In genomic region chr20:10218536-10219451, GRCh38 we compare ENCODE assay signal across 8 cellular contexts. TPM values are rescaled to one million over a fixed set of nuclear protein-coding genes. Genes with fewer than 3 reads are reported as not detected.
DNase-seq lines count a peak whose midpoint lies in the region; ATAC-seq and TF ChIP-seq lines count a peak whose summit lies in the region.

Gene SNAP25 (plus strand): TSS chr20:10218830. CDS start chr20:10275492, 56,662 bp downstream.

- DNase-seq in ELF-1 (ENCODE audit: low read depth, low spot score) (peak; percentile 90), NCI-H146 (lab: John Stamatoyannopoulos, UW) (peak; percentile 98), T-helper 9 cell (peak; percentile 21), choroid plexus epithelial cell (ENCODE audit: low read depth) (peak; percentile 94), kidney epithelial cell (ENCODE audit: low read depth) (peak; percentile 50), MM.1S (no peak)
- DNase-seq in stimulated activated CD4-positive, alpha-beta T cell treated with anti-CD3 and anti-CD28 coated beads, Interleukin-1b, Interleukin-23, amount 100 ng/mL, for 4 hours (ENCODE audit: low read depth in 2 of 2), result peak; percentile 9 to 17

- no peak for TF ChIP-seq EP300 in gastroesophageal sphincter (IDR thresholded peaks at IDR 0.05)

- H3K36me3 ChIP-seq in kidney epithelial cell (ENCODE audit: control insufficient read depth, insufficient read depth, low read length) (no peaks in the 10 kb centered on the region), gastroesophageal sphincter (no peaks in the 10 kb centered on the region), MM.1S (replicated peaks; ENCODE audit: insufficient read depth, low read length) (no peaks in the 10 kb centered on the region)

- no peaks in the 10 kb centered on the region for H3K79me2 ChIP-seq in MM.1S (ENCODE audit: low read length)

- no peaks in the 10 kb centered on the region for H3F3A ChIP-seq in MM.1S (ENCODE audit: insufficient read depth, low read length)

- H3K27me3 ChIP-seq in kidney epithelial cell (ENCODE audit: control insufficient read depth, insufficient read depth, low read length), result no peaks in the 10 kb centered on the region
- H3K27me3 ChIP-seq in gastroesophageal sphincter, result peaks cover 64% of the 10 kb centered on the region
- H3K27me3 ChIP-seq in MM.1S (replicated peaks; ENCODE audit: insufficient read depth, low read length), result no peaks in the 10 kb centered on the region

- H3K9me2 ChIP-seq in MM.1S (replicated peaks; ENCODE audit: insufficient read depth, low read length), result no peaks in the 10 kb centered on the region

- H3K9me3 ChIP-seq in gastroesophageal sphincter (no peaks in the 10 kb centered on the region), MM.1S (replicated peaks; ENCODE audit: insufficient read depth, low read length) (no peaks in the 10 kb centered on the region)

- H3K4me3 ChIP-seq in choroid plexus epithelial cell (ENCODE audit: low read depth, low read length) (peak within 1 kb of the TSS; percentile 65), kidney epithelial cell (ENCODE audit: low read depth, low read length) (peak within 1 kb of the TSS; percentile 55), gastroesophageal sphincter (peak within 1 kb of the TSS in 1 of 2 donors; percentile 35), MM.1S (ENCODE audit: low read length) (no peak within 1 kb of the TSS)

- TF ChIP-seq CTCF in choroid plexus epithelial cell (conservative IDR thresholded peaks at IDR 0.05; ENCODE audit: low read depth, low read length), result no peak
- no peak for TF ChIP-seq CTCF in kidney epithelial cell (IDR thresholded peaks at IDR 0.05; ENCODE audit: insufficient read depth, low read length, poor library complexity, severe bottlenecking)
- TF ChIP-seq CTCF in gastroesophageal sphincter (IDR thresholded peaks at IDR 0.05), result no peak
- TF ChIP-seq CTCF in MM.1S (IDR thresholded peaks at IDR 0.05; ENCODE audit: low read length), result no peak

- no peak within 1 kb of the TSS for H3K9ac ChIP-seq in MM.1S (ENCODE audit: low read length)

- peak within 1 kb of the TSS in 2 of 4 donors; percentile 9 to 43 for H3K27ac ChIP-seq in gastroesophageal sphincter
- no peak within 1 kb of the TSS for H3K27ac ChIP-seq in MM.1S (ENCODE audit: low read length)

- H4K20me1 ChIP-seq in MM.1S (ENCODE audit: insufficient read depth, low read length), result no peaks in the 10 kb centered on the region

- no peak within 1 kb of the TSS for H2AFZ ChIP-seq in MM.1S (ENCODE audit: low read length)

- no peak within 1 kb of the TSS for H3K4me2 ChIP-seq in MM.1S (ENCODE audit: low read depth, low read length)

- no peak for ATAC-seq in gastroesophageal sphincter

- H3K4me1 ChIP-seq in gastroesophageal sphincter (peaks cover 0 to 25% (median 0%) of the 10 kb centered on the region in 3 donors), MM.1S (ENCODE audit: low read length) (no peaks in the 10 kb centered on the region)

- 0% methylated on average over 20 to 26 of the region's 53 CpGs for WGBS in gastroesophageal sphincter (ENCODE audit: low coverage in 1 of 2), 2 donors

- no peak for TF ChIP-seq POLR2A in gastroesophageal sphincter (IDR thresholded peaks at IDR 0.05)

RNA-seq across cellular contexts. Expression of gene SNAP25, which starts in this region (rescaled TPM):
- total RNA-seq in kidney epithelial cell (0.62 and 1.0 TPM in 2 replicates), gastroesophageal sphincter (1 to 10 TPM in 3 of 4 donors, under 1 TPM in 1; 0.47 to 5.5 (median 2.3) TPM)
